In the genomic region with DNA sequence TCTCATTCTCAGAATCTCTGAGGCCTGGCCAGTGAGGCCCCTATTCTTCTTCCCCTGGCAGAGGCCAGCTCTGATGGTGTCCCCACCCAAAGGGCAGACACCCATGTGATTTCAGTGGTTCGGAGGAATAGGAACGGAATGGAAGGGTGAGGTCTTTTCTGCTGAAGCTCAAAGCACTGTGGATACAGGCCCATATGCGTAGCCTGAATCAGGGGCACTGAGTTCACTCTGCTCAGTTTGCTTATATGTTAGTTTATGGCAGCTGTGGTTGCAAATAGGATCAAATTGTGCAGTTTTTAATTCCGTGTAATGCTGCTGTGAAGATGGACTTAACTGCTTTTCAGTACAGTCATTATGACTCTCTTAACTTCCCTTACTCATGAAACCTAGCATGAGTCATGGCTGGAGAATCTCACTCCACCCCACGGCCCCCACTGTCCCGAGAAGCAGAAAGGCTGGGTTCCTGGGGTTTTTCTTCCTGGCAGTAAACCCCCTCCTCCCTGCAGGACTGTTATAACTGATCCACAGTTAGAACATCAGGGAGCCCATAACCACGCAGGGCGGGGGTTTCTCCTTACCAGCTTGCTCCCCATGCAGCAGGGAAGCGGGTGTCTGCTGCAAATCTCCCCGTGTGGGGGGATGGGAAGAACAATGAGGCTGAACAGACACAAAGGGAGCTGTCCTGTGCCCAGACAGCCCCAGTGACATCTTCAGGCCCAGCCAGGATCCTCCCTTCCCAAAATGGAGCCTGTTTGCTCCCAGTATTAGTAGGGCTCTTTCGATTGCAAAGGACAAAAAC, we compare ENCODE assay signal across 1 cellular context.
TF ChIP-seq lines count a peak whose summit lies in the region.

No MANE protein-coding gene starts in this region.

TF ChIP-seq in HepG2, 621 proteins besides CTCF, POLR2A, EP300 and RAD21 (continued from another document and continues in another):
- TF ChIP-seq, protein P1, sequence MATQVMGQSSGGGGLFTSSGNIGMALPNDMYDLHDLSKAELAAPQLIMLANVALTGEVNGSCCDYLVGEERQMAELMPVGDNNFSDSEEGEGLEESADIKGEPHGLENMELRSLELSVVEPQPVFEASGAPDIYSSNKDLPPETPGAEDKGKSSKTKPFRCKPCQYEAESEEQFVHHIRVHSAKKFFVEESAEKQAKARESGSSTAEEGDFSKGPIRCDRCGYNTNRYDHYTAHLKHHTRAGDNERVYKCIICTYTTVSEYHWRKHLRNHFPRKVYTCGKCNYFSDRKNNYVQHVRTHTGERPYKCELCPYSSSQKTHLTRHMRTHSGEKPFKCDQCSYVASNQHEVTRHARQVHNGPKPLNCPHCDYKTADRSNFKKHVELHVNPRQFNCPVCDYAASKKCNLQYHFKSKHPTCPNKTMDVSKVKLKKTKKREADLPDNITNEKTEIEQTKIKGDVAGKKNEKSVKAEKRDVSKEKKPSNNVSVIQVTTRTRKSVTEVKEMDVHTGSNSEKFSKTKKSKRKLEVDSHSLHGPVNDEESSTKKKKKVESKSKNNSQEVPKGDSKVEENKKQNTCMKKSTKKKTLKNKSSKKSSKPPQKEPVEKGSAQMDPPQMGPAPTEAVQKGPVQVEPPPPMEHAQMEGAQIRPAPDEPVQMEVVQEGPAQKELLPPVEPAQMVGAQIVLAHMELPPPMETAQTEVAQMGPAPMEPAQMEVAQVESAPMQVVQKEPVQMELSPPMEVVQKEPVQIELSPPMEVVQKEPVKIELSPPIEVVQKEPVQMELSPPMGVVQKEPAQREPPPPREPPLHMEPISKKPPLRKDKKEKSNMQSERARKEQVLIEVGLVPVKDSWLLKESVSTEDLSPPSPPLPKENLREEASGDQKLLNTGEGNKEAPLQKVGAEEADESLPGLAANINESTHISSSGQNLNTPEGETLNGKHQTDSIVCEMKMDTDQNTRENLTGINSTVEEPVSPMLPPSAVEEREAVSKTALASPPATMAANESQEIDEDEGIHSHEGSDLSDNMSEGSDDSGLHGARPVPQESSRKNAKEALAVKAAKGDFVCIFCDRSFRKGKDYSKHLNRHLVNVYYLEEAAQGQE (IDR thresholded peaks at IDR 0.05; ENCODE audit: borderline replicate concordance in 1 of 2, low read depth in 1 of 2, low read length in 2 of 2): no peak
- no peak for TF ChIP-seq ZFP82 (CRISPR knock-in tag; IDR thresholded peaks at IDR 0.05; ENCODE audit: borderline replicate concordance)
- no peak for TF ChIP-seq ZBTB1 (CRISPR knock-in tag; IDR thresholded peaks at IDR 0.05; ENCODE audit: borderline replicate concordance)
- TF ChIP-seq FOXC1 (CRISPR knock-in tag; IDR thresholded peaks at IDR 0.05; ENCODE audit: borderline replicate concordance): no peak
- TF ChIP-seq ZFP37 (CRISPR knock-in tag; IDR thresholded peaks at IDR 0.05; ENCODE audit: borderline replicate concordance): no peak
- TF ChIP-seq MIER3 (CRISPR knock-in tag; IDR thresholded peaks at IDR 0.05; ENCODE audit: borderline replicate concordance): no peak; the same call in 1 of the 2 replicates
- no peak for TF ChIP-seq MAF1 (CRISPR knock-in tag; IDR thresholded peaks at IDR 0.05; ENCODE audit: borderline replicate concordance)
- peak; percentile 55 for TF ChIP-seq RARA (CRISPR knock-in tag; IDR thresholded peaks at IDR 0.05)
- TF ChIP-seq POLR2G (IDR thresholded peaks at IDR 0.05; ENCODE audit: low read depth, low read length): no peak
- 0 out of 2 replicates have a peak, but pooled peaks have one; percentile 46 for TF ChIP-seq ZC3H4 (CRISPR knock-in tag; IDR thresholded peaks at IDR 0.05; ENCODE audit: borderline replicate concordance)
- TF ChIP-seq, protein P2, sequence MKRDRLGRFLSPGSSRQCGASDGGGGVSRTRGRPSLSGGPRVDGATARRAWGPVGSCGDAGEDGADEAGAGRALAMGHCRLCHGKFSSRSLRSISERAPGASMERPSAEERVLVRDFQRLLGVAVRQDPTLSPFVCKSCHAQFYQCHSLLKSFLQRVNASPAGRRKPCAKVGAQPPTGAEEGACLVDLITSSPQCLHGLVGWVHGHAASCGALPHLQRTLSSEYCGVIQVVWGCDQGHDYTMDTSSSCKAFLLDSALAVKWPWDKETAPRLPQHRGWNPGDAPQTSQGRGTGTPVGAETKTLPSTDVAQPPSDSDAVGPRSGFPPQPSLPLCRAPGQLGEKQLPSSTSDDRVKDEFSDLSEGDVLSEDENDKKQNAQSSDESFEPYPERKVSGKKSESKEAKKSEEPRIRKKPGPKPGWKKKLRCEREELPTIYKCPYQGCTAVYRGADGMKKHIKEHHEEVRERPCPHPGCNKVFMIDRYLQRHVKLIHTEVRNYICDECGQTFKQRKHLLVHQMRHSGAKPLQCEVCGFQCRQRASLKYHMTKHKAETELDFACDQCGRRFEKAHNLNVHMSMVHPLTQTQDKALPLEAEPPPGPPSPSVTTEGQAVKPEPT (CRISPR knock-in tag; IDR thresholded peaks at IDR 0.05; ENCODE audit: low read depth): no peak
- TF ChIP-seq, protein P3, sequence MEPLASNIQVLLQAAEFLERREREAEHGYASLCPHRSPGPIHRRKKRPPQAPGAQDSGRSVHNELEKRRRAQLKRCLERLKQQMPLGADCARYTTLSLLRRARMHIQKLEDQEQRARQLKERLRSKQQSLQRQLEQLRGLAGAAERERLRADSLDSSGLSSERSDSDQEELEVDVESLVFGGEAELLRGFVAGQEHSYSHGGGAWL (CRISPR knock-in tag; IDR thresholded peaks at IDR 0.05): no peak
- TF ChIP-seq, protein P4, sequence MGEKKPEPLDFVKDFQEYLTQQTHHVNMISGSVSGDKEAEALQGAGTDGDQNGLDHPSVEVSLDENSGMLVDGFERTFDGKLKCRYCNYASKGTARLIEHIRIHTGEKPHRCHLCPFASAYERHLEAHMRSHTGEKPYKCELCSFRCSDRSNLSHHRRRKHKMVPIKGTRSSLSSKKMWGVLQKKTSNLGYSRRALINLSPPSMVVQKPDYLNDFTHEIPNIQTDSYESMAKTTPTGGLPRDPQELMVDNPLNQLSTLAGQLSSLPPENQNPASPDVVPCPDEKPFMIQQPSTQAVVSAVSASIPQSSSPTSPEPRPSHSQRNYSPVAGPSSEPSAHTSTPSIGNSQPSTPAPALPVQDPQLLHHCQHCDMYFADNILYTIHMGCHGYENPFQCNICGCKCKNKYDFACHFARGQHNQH (CRISPR knock-in tag; IDR thresholded peaks at IDR 0.05): peak; percentile 26; the same call in 1 of the 2 replicates
- TF ChIP-seq ZMYM4 (CRISPR knock-in tag; IDR thresholded peaks at IDR 0.05): 0 out of 2 replicates have a peak, but pooled peaks have one; percentile 26
- no peak for TF ChIP-seq NR1H2 (CRISPR knock-in tag; IDR thresholded peaks at IDR 0.05; ENCODE audit: borderline replicate concordance, low read depth)
- TF ChIP-seq, protein P5, sequence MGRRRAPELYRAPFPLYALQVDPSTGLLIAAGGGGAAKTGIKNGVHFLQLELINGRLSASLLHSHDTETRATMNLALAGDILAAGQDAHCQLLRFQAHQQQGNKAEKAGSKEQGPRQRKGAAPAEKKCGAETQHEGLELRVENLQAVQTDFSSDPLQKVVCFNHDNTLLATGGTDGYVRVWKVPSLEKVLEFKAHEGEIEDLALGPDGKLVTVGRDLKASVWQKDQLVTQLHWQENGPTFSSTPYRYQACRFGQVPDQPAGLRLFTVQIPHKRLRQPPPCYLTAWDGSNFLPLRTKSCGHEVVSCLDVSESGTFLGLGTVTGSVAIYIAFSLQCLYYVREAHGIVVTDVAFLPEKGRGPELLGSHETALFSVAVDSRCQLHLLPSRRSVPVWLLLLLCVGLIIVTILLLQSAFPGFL (CRISPR knock-in tag; IDR thresholded peaks at IDR 0.05): no peak
- TF ChIP-seq ZFP36L1 (CRISPR knock-in tag; IDR thresholded peaks at IDR 0.05): no peak
- TF ChIP-seq, protein P6, sequence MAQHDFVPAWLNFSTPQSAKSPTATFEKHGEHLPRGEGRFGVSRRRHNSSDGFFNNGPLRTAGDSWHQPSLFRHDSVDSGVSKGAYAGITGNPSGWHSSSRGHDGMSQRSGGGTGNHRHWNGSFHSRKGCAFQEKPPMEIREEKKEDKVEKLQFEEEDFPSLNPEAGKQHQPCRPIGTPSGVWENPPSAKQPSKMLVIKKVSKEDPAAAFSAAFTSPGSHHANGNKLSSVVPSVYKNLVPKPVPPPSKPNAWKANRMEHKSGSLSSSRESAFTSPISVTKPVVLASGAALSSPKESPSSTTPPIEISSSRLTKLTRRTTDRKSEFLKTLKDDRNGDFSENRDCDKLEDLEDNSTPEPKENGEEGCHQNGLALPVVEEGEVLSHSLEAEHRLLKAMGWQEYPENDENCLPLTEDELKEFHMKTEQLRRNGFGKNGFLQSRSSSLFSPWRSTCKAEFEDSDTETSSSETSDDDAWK (CRISPR knock-in tag; IDR thresholded peaks at IDR 0.05): no peak
- no peak for TF ChIP-seq ZNF121 (CRISPR knock-in tag; IDR thresholded peaks at IDR 0.05)
- no peak for TF ChIP-seq SRF (IDR thresholded peaks at IDR 0.05; ENCODE audit: low read depth, low read length)
- TF ChIP-seq, protein P7, sequence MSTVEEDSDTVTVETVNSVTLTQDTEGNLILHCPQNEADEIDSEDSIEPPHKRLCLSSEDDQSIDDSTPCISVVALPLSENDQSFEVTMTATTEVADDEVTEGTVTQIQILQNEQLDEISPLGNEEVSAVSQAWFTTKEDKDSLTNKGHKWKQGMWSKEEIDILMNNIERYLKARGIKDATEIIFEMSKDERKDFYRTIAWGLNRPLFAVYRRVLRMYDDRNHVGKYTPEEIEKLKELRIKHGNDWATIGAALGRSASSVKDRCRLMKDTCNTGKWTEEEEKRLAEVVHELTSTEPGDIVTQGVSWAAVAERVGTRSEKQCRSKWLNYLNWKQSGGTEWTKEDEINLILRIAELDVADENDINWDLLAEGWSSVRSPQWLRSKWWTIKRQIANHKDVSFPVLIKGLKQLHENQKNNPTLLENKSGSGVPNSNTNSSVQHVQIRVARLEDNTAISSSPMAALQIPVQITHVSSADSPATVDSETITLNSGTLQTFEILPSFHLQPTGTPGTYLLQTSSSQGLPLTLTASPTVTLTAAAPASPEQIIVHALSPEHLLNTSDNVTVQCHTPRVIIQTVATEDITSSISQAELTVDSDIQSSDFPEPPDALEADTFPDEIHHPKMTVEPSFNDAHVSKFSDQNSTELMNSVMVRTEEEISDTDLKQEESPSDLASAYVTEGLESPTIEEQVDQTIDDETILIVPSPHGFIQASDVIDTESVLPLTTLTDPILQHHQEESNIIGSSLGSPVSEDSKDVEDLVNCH (CRISPR knock-in tag; IDR thresholded peaks at IDR 0.05): no peak
- TF ChIP-seq ZBTB21 (CRISPR knock-in tag; IDR thresholded peaks at IDR 0.05): no peak
- TF ChIP-seq, protein P8, sequence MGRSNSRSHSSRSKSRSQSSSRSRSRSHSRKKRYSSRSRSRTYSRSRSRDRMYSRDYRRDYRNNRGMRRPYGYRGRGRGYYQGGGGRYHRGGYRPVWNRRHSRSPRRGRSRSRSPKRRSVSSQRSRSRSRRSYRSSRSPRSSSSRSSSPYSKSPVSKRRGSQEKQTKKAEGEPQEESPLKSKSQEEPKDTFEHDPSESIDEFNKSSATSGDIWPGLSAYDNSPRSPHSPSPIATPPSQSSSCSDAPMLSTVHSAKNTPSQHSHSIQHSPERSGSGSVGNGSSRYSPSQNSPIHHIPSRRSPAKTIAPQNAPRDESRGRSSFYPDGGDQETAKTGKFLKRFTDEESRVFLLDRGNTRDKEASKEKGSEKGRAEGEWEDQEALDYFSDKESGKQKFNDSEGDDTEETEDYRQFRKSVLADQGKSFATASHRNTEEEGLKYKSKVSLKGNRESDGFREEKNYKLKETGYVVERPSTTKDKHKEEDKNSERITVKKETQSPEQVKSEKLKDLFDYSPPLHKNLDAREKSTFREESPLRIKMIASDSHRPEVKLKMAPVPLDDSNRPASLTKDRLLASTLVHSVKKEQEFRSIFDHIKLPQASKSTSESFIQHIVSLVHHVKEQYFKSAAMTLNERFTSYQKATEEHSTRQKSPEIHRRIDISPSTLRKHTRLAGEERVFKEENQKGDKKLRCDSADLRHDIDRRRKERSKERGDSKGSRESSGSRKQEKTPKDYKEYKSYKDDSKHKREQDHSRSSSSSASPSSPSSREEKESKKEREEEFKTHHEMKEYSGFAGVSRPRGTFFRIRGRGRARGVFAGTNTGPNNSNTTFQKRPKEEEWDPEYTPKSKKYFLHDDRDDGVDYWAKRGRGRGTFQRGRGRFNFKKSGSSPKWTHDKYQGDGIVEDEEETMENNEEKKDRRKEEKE (IDR thresholded peaks at IDR 0.05): no peak
- TF ChIP-seq HDAC2 (CRISPR knock-in tag; IDR thresholded peaks at IDR 0.05): no peak
- TF ChIP-seq, protein P9, sequence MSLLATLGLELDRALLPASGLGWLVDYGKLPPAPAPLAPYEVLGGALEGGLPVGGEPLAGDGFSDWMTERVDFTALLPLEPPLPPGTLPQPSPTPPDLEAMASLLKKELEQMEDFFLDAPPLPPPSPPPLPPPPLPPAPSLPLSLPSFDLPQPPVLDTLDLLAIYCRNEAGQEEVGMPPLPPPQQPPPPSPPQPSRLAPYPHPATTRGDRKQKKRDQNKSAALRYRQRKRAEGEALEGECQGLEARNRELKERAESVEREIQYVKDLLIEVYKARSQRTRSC (CRISPR knock-in tag; IDR thresholded peaks at IDR 0.05; ENCODE audit: low read depth): no peak
- TF ChIP-seq SP1 (IDR thresholded peaks at IDR 0.05): no peak
- 0 out of 2 replicates have a peak, but pooled peaks have one; percentile 15 for TF ChIP-seq SP1 (CRISPR knock-in tag; IDR thresholded peaks at IDR 0.05)
- TF ChIP-seq GATAD1 (CRISPR knock-in tag; IDR thresholded peaks at IDR 0.05): no peak
- no peak for TF ChIP-seq ZNF850 (CRISPR knock-in tag; conservative IDR thresholded peaks at IDR 0.05)
- no peak for TF ChIP-seq IRF2 (CRISPR knock-in tag; IDR thresholded peaks at IDR 0.05)
- TF ChIP-seq YEATS4 (CRISPR knock-in tag; IDR thresholded peaks at IDR 0.05; ENCODE audit: borderline replicate concordance): no peak
- TF ChIP-seq, protein P10, sequence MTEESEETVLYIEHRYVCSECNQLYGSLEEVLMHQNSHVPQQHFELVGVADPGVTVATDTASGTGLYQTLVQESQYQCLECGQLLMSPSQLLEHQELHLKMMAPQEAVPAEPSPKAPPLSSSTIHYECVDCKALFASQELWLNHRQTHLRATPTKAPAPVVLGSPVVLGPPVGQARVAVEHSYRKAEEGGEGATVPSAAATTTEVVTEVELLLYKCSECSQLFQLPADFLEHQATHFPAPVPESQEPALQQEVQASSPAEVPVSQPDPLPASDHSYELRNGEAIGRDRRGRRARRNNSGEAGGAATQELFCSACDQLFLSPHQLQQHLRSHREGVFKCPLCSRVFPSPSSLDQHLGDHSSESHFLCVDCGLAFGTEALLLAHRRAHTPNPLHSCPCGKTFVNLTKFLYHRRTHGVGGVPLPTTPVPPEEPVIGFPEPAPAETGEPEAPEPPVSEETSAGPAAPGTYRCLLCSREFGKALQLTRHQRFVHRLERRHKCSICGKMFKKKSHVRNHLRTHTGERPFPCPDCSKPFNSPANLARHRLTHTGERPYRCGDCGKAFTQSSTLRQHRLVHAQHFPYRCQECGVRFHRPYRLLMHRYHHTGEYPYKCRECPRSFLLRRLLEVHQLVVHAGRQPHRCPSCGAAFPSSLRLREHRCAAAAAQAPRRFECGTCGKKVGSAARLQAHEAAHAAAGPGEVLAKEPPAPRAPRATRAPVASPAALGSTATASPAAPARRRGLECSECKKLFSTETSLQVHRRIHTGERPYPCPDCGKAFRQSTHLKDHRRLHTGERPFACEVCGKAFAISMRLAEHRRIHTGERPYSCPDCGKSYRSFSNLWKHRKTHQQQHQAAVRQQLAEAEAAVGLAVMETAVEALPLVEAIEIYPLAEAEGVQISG (CRISPR knock-in tag; IDR thresholded peaks at IDR 0.05): peak; percentile 29; the same call in 1 of the 2 replicates
- TF ChIP-seq MBD4 (IDR thresholded peaks at IDR 0.05; ENCODE audit: borderline replicate concordance, low read length): no peak
- no peak for TF ChIP-seq HNRNPK (IDR thresholded peaks at IDR 0.05; ENCODE audit: low read depth, low read length, poor library complexity, severe bottlenecking)
